Comparison of ENCODE assay signal across 1 cellular context in genomic region chr12:103783744-103784664, GRCh38.
TF ChIP-seq lines count a peak whose summit lies in the region.

No MANE protein-coding gene starts in this region.

TF ChIP-seq in A549, 52 proteins besides CTCF, POLR2A, EP300 and RAD21:
- TF ChIP-seq HOXB5 (CRISPR knock-in tag; IDR thresholded peaks at IDR 0.05) (no peak), GATA3 (IDR thresholded peaks at IDR 0.05; ENCODE audit: borderline replicate concordance) (no peak), HES2 (IDR thresholded peaks at IDR 0.05) (no peak), EHMT2 (IDR thresholded peaks at IDR 0.05; ENCODE audit: low read depth) (no peak), CHD4 (IDR thresholded peaks at IDR 0.05; ENCODE audit: borderline replicate concordance) (no peak), RCOR1 (IDR thresholded peaks at IDR 0.05; ENCODE audit: low read depth, low read length) (no peak), FOSL2 (IDR thresholded peaks at IDR 0.05) (no peak), FOSL2 (CRISPR knock-in tag; IDR thresholded peaks at IDR 0.05) (no peak), ATOH8 (CRISPR knock-in tag; IDR thresholded peaks at IDR 0.05; ENCODE audit: low read depth) (no peak), FOXS1 (CRISPR knock-in tag; IDR thresholded peaks at IDR 0.05) (no peak), MAX (IDR thresholded peaks at IDR 0.05) (no peak), TP53 (CRISPR knock-in tag; IDR thresholded peaks at IDR 0.05) (no peak), HOXA7 (CRISPR knock-in tag; IDR thresholded peaks at IDR 0.05) (no peak), RFX5 (IDR thresholded peaks at IDR 0.05) (no peak), KDM1A (IDR thresholded peaks at IDR 0.05; ENCODE audit: low read depth) (no peak), JUNB (IDR thresholded peaks at IDR 0.05) (no peak)
